ENCODE assay signal across 8 cellular contexts in genomic region chr2:25566694-25567093, GRCh38.
A peak's percentile ranks its signal among the peaks of the same experiment; 100 is the strongest.
DNase-seq lines count a peak whose midpoint lies in the region; ATAC-seq and TF ChIP-seq lines count a peak whose summit lies in the region.

No MANE protein-coding gene starts in this region.

- CTCF ChIA-PET in CD4-positive, alpha-beta memory T cell (lab: Charles Lee; ENCODE audit: partially characterized antibody), result interaction anchor here (0.6 to 1.6 kb wide), 2 partner anchors 9 to 399 kb away, joined by 3 to 5 read pairs; no protein-coding TSS in a partner anchor

- POLR2A ChIA-PET in CD4-positive, alpha-beta memory T cell (lab: Charles Lee; ENCODE audit: partially characterized antibody), result no interaction called here

- no peaks in the 10 kb centered on the region for H3K27me3 Mint-ChIP-seq in CD4-positive, alpha-beta memory T cell

- H3K4me3 Mint-ChIP-seq in CD4-positive, alpha-beta memory T cell, result no peak overlapping the region

- peaks cover 8% of the 10 kb centered on the region for H3K4me1 ChIP-seq in cardiac muscle cell (ENCODE audit: low read depth)
- peaks cover 18% of the 10 kb centered on the region for H3K4me1 ChIP-seq in left ventricle myocardium inferior
- H3K4me1 ChIP-seq in ascending aorta, result no peaks in the 10 kb centered on the region
- no peaks in the 10 kb centered on the region for H3K4me1 ChIP-seq in CD4-positive, alpha-beta memory T cell (ENCODE audit: insufficient read depth, low read length)

- no peaks in the 10 kb centered on the region for H3K36me3 ChIP-seq in cardiac muscle cell
- H3K36me3 ChIP-seq in left ventricle myocardium inferior, result no peaks in the 10 kb centered on the region
- H3K36me3 ChIP-seq in ascending aorta, result no peaks in the 10 kb centered on the region
- no peaks in the 10 kb centered on the region for H3K36me3 ChIP-seq in CD4-positive, alpha-beta memory T cell (ENCODE audit: insufficient read depth, low read length)

- H3K4me3 ChIP-seq in cardiac muscle cell (no peak overlapping the region), left ventricle myocardium inferior (no peak overlapping the region), ascending aorta (no peak overlapping the region)
- no peak overlapping the region for H3K4me3 ChIP-seq in CD4-positive, alpha-beta memory T cell (ENCODE audit: low read length in 2 of 2)

- H3K36me3 Mint-ChIP-seq in CD4-positive, alpha-beta memory T cell, result peaks cover 16% of the 10 kb centered on the region in 2 donors

- H3K9me3 Mint-ChIP-seq in CD4-positive, alpha-beta memory T cell, result no peaks in the 10 kb centered on the region

- DNase-seq in cardiac muscle cell (ENCODE audit: low read depth in 1 of 2, low spot score in 1 of 2) (peak; percentile 8 to 71), left ventricle myocardium inferior (no peak), dermis blood vessel endothelial cell (peak; percentile 47), iPS-NIHi11 (ENCODE audit: low spot score) (no peak), ascending aorta (ENCODE audit: low spot score in 2 of 2) (no peak)
- no peak for DNase-seq in CD4-positive, alpha-beta memory T cell

- TF ChIP-seq CTCF in cardiac muscle cell (IDR thresholded peaks at IDR 0.05; ENCODE audit: low read depth, low read length) (no peak), left ventricle myocardium inferior (IDR thresholded peaks at IDR 0.05; ENCODE audit: borderline replicate concordance) (no peak), ascending aorta (IDR thresholded peaks at IDR 0.05) (no peak)

- no peaks in the 10 kb centered on the region for H3K27me3 ChIP-seq in cardiac muscle cell
- no peaks in the 10 kb centered on the region for H3K27me3 ChIP-seq in left ventricle myocardium inferior (ENCODE audit: low read depth)
- no peaks in the 10 kb centered on the region for H3K27me3 ChIP-seq in ascending aorta
- H3K27me3 ChIP-seq in CD4-positive, alpha-beta memory T cell (ENCODE audit: insufficient read depth, low read length), result no peaks in the 10 kb centered on the region

- ATAC-seq in HG03520 (IDR thresholded peaks at IDR 0.05; ENCODE audit: unreplicated experiment) (peak; percentile 79), GM19397 (IDR thresholded peaks at IDR 0.05; ENCODE audit: unreplicated experiment) (no peak)

- intact Hi-C loops in left ventricle myocardium inferior (cut with micrococcal nuclease), result no loop called here
- intact Hi-C loops in ascending aorta (cut with DNase I), result no loop called here
- intact Hi-C loops in CD4-positive, alpha-beta memory T cell (cut with micrococcal nuclease), result no loop called here

- H3K27ac Mint-ChIP-seq in CD4-positive, alpha-beta memory T cell, result peak overlapping the region in 2 of 7 donors; percentile 32 to 53

- H3K9me3 ChIP-seq in cardiac muscle cell (ENCODE audit: low read depth) (no peaks in the 10 kb centered on the region), left ventricle myocardium inferior (replicated peaks) (no peaks in the 10 kb centered on the region), ascending aorta (no peaks in the 10 kb centered on the region)
- H3K9me3 ChIP-seq in CD4-positive, alpha-beta memory T cell (ENCODE audit: control insufficient read depth in 1 of 2, low read length in 2 of 2), result no peaks in the 10 kb centered on the region

- peaks cover 0 to 2% (median 0%) of the 10 kb centered on the region in 4 donors for H3K4me1 Mint-ChIP-seq in CD4-positive, alpha-beta memory T cell

- H3K27ac ChIP-seq in cardiac muscle cell (peak overlapping the region; percentile 22), left ventricle myocardium inferior (replicated peaks) (no peak overlapping the region), ascending aorta (no peak overlapping the region)
- H3K27ac ChIP-seq in CD4-positive, alpha-beta memory T cell (ENCODE audit: low read depth, low read length), result no peak overlapping the region

Comparison
In these comparisons a context has a peak if more than half of its experiments do, and no peak if none do; other contexts are left out.
1. DNase-seq: peak in cardiac muscle cell (2 of 2) and dermis blood vessel endothelial cell (single experiment); none in left ventricle myocardium inferior (single experiment), iPS-NIHi11 (single experiment), ascending aorta (0 of 2) and CD4-positive, alpha-beta memory T cell (0 of 5).